Comparison of ENCODE assay signal across 33 cellular contexts in the genomic region with DNA sequence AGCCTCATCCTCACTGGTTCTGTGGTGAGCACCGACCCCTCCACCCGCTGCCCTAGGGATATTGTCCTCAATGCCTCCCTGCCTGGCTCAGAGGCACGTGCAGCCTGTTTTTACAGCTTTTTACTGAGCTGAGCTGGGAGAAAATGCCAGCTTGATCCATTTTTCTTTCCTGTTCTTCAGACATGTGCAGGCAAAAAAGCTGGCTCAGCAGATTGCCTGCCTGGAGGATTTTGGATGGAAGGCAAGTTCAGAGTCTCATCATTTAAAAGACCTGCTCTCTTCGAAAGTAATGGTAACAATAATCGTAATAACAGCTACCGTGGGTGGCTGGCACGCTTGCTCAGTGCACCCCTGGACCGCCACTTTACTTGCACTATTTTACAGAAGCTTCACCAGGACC.
"Had no signal": no experiment of that assay in that cellular context is flagged by ENCODE, and none has a peak within 500 bp of the region (broad histone marks: within the 10 kb centered on the region; RNA-seq: fewer than 3 reads in every experiment).

No MANE protein-coding gene starts in this region.

- H3K4me3 Mint-ChIP-seq: activated CD4-positive, alpha-beta memory T cell treated with anti-CD3 and anti-CD28 coated beads for 36 hours; activated CD4-positive, alpha-beta T cell treated with anti-CD3 and anti-CD28 coated beads for 36 hours; activated CD4-positive, alpha-beta T cell treated with anti-CD3 and anti-CD28 coated beads, Interleukin-2, amount 10 ng/mL, durations not matched to agents 24 days and 14 days; activated CD8-positive, alpha-beta memory T cell treated with anti-CD3 and anti-CD28 coated beads, Interleukin-2, amount 10 ng/mL, durations not matched to agents 7 days and 5 days; activated CD8-positive, alpha-beta T cell treated with anti-CD3 and anti-CD28 coated beads, Interleukin-2, amount 10 ng/mL, durations not matched to agents 7 days and 5 days; activated naive CD4-positive, alpha-beta T cell treated with anti-CD3 and anti-CD28 coated beads, Interleukin-2, amount 10 ng/mL, durations not matched to agents 7 days and 5 days; activated naive CD8-positive, alpha-beta T cell treated with anti-CD3 and anti-CD28 coated beads for 36 hours; activated naive CD8-positive, alpha-beta T cell treated with anti-CD3 and anti-CD28 coated beads, Interleukin-2, amount 50 U/mL, for 24 hours; activated T-helper 1 cell treated with anti-CD3 and anti-CD28 coated beads, Interleukin-12 subunit alpha, Interleukin-12 subunit beta, Interleukin-2, Interleukin-4 antibody, amounts not matched to agents 30 ng/mL and 10 ng/mL and 1 ng/mL, durations not matched to agents 14 hours and 24 hours and 36 hours; dendritic cell treated with granulocyte-macrophage colony-stimulating factor and Interleukin-4, amounts not matched to agents 40 ng/mL and 50 ng/mL, for 4 days; endodermal cell had no signal

- H3K36me3 ChIP-seq: adrenal gland, esophagus muscularis mucosa, gastrocnemius medialis, heart left ventricle had no signal

- H3K27me3 ChIP-seq: adrenal gland, body of pancreas, heart left ventricle had no signal

- H3K27ac ChIP-seq: adrenal gland, body of pancreas, coronary artery, dorsolateral prefrontal cortex, esophagus muscularis mucosa, gastrocnemius medialis, heart left ventricle had no signal

- ATAC-seq: activated CD4-positive, alpha-beta T cell treated with anti-CD3 and anti-CD28 coated beads for 36 hours; activated CD8-positive, alpha-beta memory T cell treated with anti-CD3 and anti-CD28 coated beads, Interleukin-2, amount 10 ng/mL, durations not matched to agents 7 days and 5 days; activated CD8-positive, alpha-beta T cell treated with anti-CD3 and anti-CD28 coated beads, Interleukin-2, amount 10 ng/mL, durations not matched to agents 7 days and 5 days; activated naive CD8-positive, alpha-beta T cell treated with anti-CD3 and anti-CD28 coated beads, Interleukin-2, amount 50 U/mL, for 24 hours; body of pancreas; gastrocnemius medialis; heart left ventricle had no signal

- H3K9me3 Mint-ChIP-seq: activated CD4-positive, alpha-beta memory T cell treated with anti-CD3 and anti-CD28 coated beads for 36 hours; activated CD4-positive, alpha-beta T cell treated with anti-CD3 and anti-CD28 coated beads, Interleukin-2, amount 10 ng/mL, durations not matched to agents 24 days and 14 days; activated naive CD4-positive, alpha-beta T cell treated with anti-CD3 and anti-CD28 coated beads, Interleukin-2, amount 10 ng/mL, durations not matched to agents 7 days and 5 days; dendritic cell treated with granulocyte-macrophage colony-stimulating factor and Interleukin-4, amounts not matched to agents 40 ng/mL and 50 ng/mL, for 4 days had no signal

- H3K27ac Mint-ChIP-seq: activated CD4-positive, alpha-beta memory T cell treated with anti-CD3 and anti-CD28 coated beads for 36 hours; activated CD4-positive, alpha-beta T cell treated with anti-CD3 and anti-CD28 coated beads for 36 hours; activated CD4-positive, alpha-beta T cell treated with anti-CD3 and anti-CD28 coated beads, Interleukin-2, amount 10 ng/mL, durations not matched to agents 24 days and 14 days; activated CD8-positive, alpha-beta memory T cell treated with anti-CD3 and anti-CD28 coated beads, Interleukin-2, amount 10 ng/mL, durations not matched to agents 7 days and 5 days; activated CD8-positive, alpha-beta T cell treated with anti-CD3 and anti-CD28 coated beads, Interleukin-2, amount 10 ng/mL, durations not matched to agents 7 days and 5 days; activated naive CD8-positive, alpha-beta T cell treated with anti-CD3 and anti-CD28 coated beads for 36 hours; activated naive CD8-positive, alpha-beta T cell treated with anti-CD3 and anti-CD28 coated beads, Interleukin-2, amount 50 U/mL, for 24 hours; activated T-helper 1 cell treated with anti-CD3 and anti-CD28 coated beads, Interleukin-12 subunit alpha, Interleukin-12 subunit beta, Interleukin-2, Interleukin-4 antibody, amounts not matched to agents 30 ng/mL and 10 ng/mL and 1 ng/mL, durations not matched to agents 14 hours and 24 hours and 36 hours; dendritic cell treated with granulocyte-macrophage colony-stimulating factor and Interleukin-4, amounts not matched to agents 40 ng/mL and 50 ng/mL, for 4 days; endodermal cell had no signal

- H3K9me3 ChIP-seq: adrenal gland, body of pancreas, gastrocnemius medialis, heart left ventricle had no signal

- DNase-seq: activated CD4-positive, alpha-beta memory T cell treated with anti-CD3 and anti-CD28 coated beads for 36 hours; activated CD4-positive, alpha-beta T cell treated with anti-CD3 and anti-CD28 coated beads for 36 hours; activated CD4-positive, alpha-beta T cell treated with anti-CD3 and anti-CD28 coated beads, Interleukin-2, amount 10 ng/mL, durations not matched to agents 24 days and 14 days; activated CD4-positive, CD25-positive, alpha-beta regulatory T cell; activated CD4-positive, CD25-positive, alpha-beta regulatory T cell treated with anti-CD3 and anti-CD28 coated beads, Interleukin-2, amount 50 U/mL, for 72 hours; activated CD8-positive, alpha-beta memory T cell treated with anti-CD3 and anti-CD28 coated beads, Interleukin-2, amount 10 ng/mL, durations not matched to agents 7 days and 5 days; activated CD8-positive, alpha-beta memory T cell treated with anti-CD3 and anti-CD28 coated beads, Interleukin-2, amount 50 U/mL, for 4 hours; activated CD8-positive, alpha-beta T cell treated with anti-CD3 and anti-CD28 coated beads, Interleukin-2, amount 10 ng/mL, durations not matched to agents 7 days and 5 days; activated gamma-delta T cell; activated naive CD4-positive, alpha-beta T cell; activated naive CD4-positive, alpha-beta T cell treated with anti-CD3 and anti-CD28 coated beads, Interleukin-2, amount 10 ng/mL, durations not matched to agents 7 days and 5 days; activated naive CD8-positive, alpha-beta T cell treated with anti-CD3 and anti-CD28 coated beads for 36 hours; activated naive CD8-positive, alpha-beta T cell treated with anti-CD3 and anti-CD28 coated beads, Interleukin-2, amount 50 U/mL, for 24 hours; activated T-cell treated with anti-CD3 and anti-CD28 coated beads, Interleukin-2, amount 50 U/mL, for 1 hour; activated T-cell treated with anti-CD3 and anti-CD28 coated beads, Interleukin-2, amount 50 U/mL, for 48 hours; adrenal gland; amygdala; aorta; body of pancreas; caudate nucleus; dorsolateral prefrontal cortex; effector memory CD4-positive, alpha-beta T cell; endodermal cell; erythroblast; foreskin fibroblast; gastrocnemius medialis; glutamatergic neuron; heart left ventricle; T-helper 2 cell had no signal

- H3K4me1 Mint-ChIP-seq: activated CD4-positive, alpha-beta T cell treated with anti-CD3 and anti-CD28 coated beads for 36 hours; activated CD4-positive, alpha-beta T cell treated with anti-CD3 and anti-CD28 coated beads, Interleukin-2, amount 10 ng/mL, durations not matched to agents 24 days and 14 days; activated naive CD4-positive, alpha-beta T cell treated with anti-CD3 and anti-CD28 coated beads, Interleukin-2, amount 10 ng/mL, durations not matched to agents 7 days and 5 days; activated naive CD8-positive, alpha-beta T cell treated with anti-CD3 and anti-CD28 coated beads for 36 hours; activated naive CD8-positive, alpha-beta T cell treated with anti-CD3 and anti-CD28 coated beads, Interleukin-2, amount 50 U/mL, for 24 hours had no signal

- H3K27me3 Mint-ChIP-seq: activated CD4-positive, alpha-beta T cell treated with anti-CD3 and anti-CD28 coated beads, Interleukin-2, amount 10 ng/mL, durations not matched to agents 24 days and 14 days; activated naive CD8-positive, alpha-beta T cell treated with anti-CD3 and anti-CD28 coated beads, Interleukin-2, amount 50 U/mL, for 24 hours had no signal

- H3K4me1 ChIP-seq: adrenal gland, body of pancreas, esophagus muscularis mucosa, gastrocnemius medialis had no signal

- H3K36me3 Mint-ChIP-seq: activated CD4-positive, alpha-beta memory T cell treated with anti-CD3 and anti-CD28 coated beads for 36 hours; activated CD8-positive, alpha-beta memory T cell treated with anti-CD3 and anti-CD28 coated beads, Interleukin-2, amount 10 ng/mL, durations not matched to agents 7 days and 5 days; activated naive CD4-positive, alpha-beta T cell treated with anti-CD3 and anti-CD28 coated beads, Interleukin-2, amount 10 ng/mL, durations not matched to agents 7 days and 5 days; activated naive CD8-positive, alpha-beta T cell treated with anti-CD3 and anti-CD28 coated beads for 36 hours had no signal

- H3K4me3 ChIP-seq: adrenal gland, body of pancreas, coronary artery, dorsolateral prefrontal cortex, esophagus muscularis mucosa, gastrocnemius medialis, heart left ventricle had no signal
